Comparison of ENCODE assay signal across 21 cellular contexts in genomic region chr5:56434986-56435385, GRCh38.
"Had no signal": no experiment of that assay in that cellular context is flagged by ENCODE, and none has a peak within 500 bp of the region (broad histone marks: within the 10 kb centered on the region; RNA-seq: fewer than 3 reads in every experiment).

No MANE protein-coding gene starts in this region.

- H3K36me3 ChIP-seq: MG63 had no signal

- H3K4me3 ChIP-seq: MG63 had no signal

- H3K36me3 Mint-ChIP-seq: activated naive CD4-positive, alpha-beta T cell treated with anti-CD3 and anti-CD28 coated beads, Interleukin-2, amount 10 ng/mL, durations not matched to agents 7 days and 5 days; activated naive CD8-positive, alpha-beta T cell treated with anti-CD3 and anti-CD28 coated beads for 36 hours had no signal

- ATAC-seq: activated CD4-positive, alpha-beta T cell treated with anti-CD3 and anti-CD28 coated beads for 36 hours; activated T-cell treated with anti-CD3 and anti-CD28 coated beads, Interleukin-2, amount 50 U/mL, for 72 hours had no signal

- H3K27ac ChIP-seq: VCaP had no signal

- H3K27ac Mint-ChIP-seq: activated CD4-positive, alpha-beta memory T cell treated with anti-CD3 and anti-CD28 coated beads, Interleukin-2, amount 10 ng/mL, durations not matched to agents 7 days and 5 days; activated CD4-positive, alpha-beta T cell treated with anti-CD3 and anti-CD28 coated beads for 36 hours; activated naive CD4-positive, alpha-beta T cell treated with anti-CD3 and anti-CD28 coated beads, Interleukin-2, amount 10 ng/mL, durations not matched to agents 7 days and 5 days; activated naive CD8-positive, alpha-beta T cell treated with anti-CD3 and anti-CD28 coated beads for 36 hours; activated T-cell treated with anti-CD3 and anti-CD28 coated beads, Interleukin-2, amount 50 U/mL, for 72 hours; activated T-helper 2 cell treated with anti-CD3 and anti-CD28 coated beads, Interferon-gamma antibody, Interleukin-2, Interleukin-4, amounts not matched to agents 10 μg/mL and 5 μg/mL and 100 μg/mL, durations not matched to agents 14 hours and 24 hours and 36 hours had no signal

- DNase-seq: activated CD4-positive, alpha-beta memory T cell treated with anti-CD3 and anti-CD28 coated beads, Interleukin-2, amount 10 ng/mL, durations not matched to agents 7 days and 5 days; activated CD4-positive, alpha-beta T cell treated with anti-CD3 and anti-CD28 coated beads for 36 hours; activated CD4-positive, alpha-beta T cell treated with anti-CD3 and anti-CD28 coated beads, Interleukin-2, amount 50 U/mL, for 1 hour; activated CD8-positive, alpha-beta memory T cell treated with anti-CD3 and anti-CD28 coated beads, Interleukin-2, amount 50 U/mL, for 4 hours; activated gamma-delta T cell treated with Interleukin-2 at 50 U/mL for 16 hours; activated naive CD4-positive, alpha-beta T cell treated with anti-CD3 and anti-CD28 coated beads, Interleukin-2, amount 10 ng/mL, durations not matched to agents 7 days and 5 days; activated naive CD8-positive, alpha-beta T cell treated with anti-CD3 and anti-CD28 coated beads for 36 hours; activated T-cell treated with anti-CD3 and anti-CD28 coated beads, Interleukin-2, amount 50 U/mL, for 72 hours; anterior cingulate cortex; MG63; NCI-H1105; NCI-H1436; NCI-H1694 treated with DMSO at 0.1 percent for 48 hours; NCI-H2029 treated with DMSO at 0.1 percent for 48 hours; NCI-H446 treated with DMSO at 0.1 percent for 48 hours; NCI-H524 treated with DMSO at 0.1 percent for 48 hours; NCI-H748 treated with DMSO at 0.1 percent for 48 hours; SIG-M5; T-helper 1 cell had no signal

- H3K27me3 Mint-ChIP-seq: activated CD4-positive, alpha-beta memory T cell treated with anti-CD3 and anti-CD28 coated beads, Interleukin-2, amount 10 ng/mL, durations not matched to agents 7 days and 5 days; activated CD4-positive, alpha-beta T cell treated with anti-CD3 and anti-CD28 coated beads for 36 hours; activated naive CD4-positive, alpha-beta T cell treated with anti-CD3 and anti-CD28 coated beads, Interleukin-2, amount 10 ng/mL, durations not matched to agents 7 days and 5 days had no signal

- H3K9me3 ChIP-seq: MG63 had no signal

- H3K9me3 Mint-ChIP-seq: activated CD4-positive, alpha-beta memory T cell treated with anti-CD3 and anti-CD28 coated beads, Interleukin-2, amount 10 ng/mL, durations not matched to agents 7 days and 5 days; activated T-helper 2 cell treated with anti-CD3 and anti-CD28 coated beads, Interferon-gamma antibody, Interleukin-2, Interleukin-4, amounts not matched to agents 10 μg/mL and 5 μg/mL and 100 μg/mL, durations not matched to agents 14 hours and 24 hours and 36 hours had no signal

- H3K27me3 ChIP-seq: MG63 had no signal

- H3K4me3 Mint-ChIP-seq: activated CD4-positive, alpha-beta memory T cell treated with anti-CD3 and anti-CD28 coated beads, Interleukin-2, amount 10 ng/mL, durations not matched to agents 7 days and 5 days; activated CD4-positive, alpha-beta T cell treated with anti-CD3 and anti-CD28 coated beads for 36 hours; activated naive CD4-positive, alpha-beta T cell treated with anti-CD3 and anti-CD28 coated beads, Interleukin-2, amount 10 ng/mL, durations not matched to agents 7 days and 5 days; activated naive CD8-positive, alpha-beta T cell treated with anti-CD3 and anti-CD28 coated beads for 36 hours; activated T-cell treated with anti-CD3 and anti-CD28 coated beads, Interleukin-2, amount 50 U/mL, for 72 hours had no signal
